Comparison of ENCODE assay signal across 17 cellular contexts in the genomic region with DNA sequence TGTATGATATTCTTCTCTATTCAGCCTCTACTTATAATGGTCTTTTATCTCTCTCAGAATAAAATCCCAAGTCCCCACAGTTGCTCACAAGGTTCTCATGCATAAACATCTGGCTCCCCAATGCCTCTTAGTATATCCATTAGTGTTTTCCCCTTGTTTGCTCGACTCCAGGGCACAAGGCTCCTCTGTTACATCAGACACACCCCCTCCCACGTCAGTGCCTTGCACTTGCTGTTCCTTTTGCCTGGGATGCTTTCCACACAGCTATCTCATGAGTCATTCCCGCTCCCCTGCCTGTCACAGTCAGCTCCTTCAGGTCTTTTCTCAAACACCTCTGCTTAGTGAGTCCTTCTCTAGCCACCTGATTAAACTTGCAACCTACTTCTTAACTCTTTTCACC.
DNase-seq lines count a peak whose midpoint lies in the region; ATAC-seq lines count a peak whose summit lies in the region.
"Had no signal": no experiment of that assay in that cellular context is flagged by ENCODE, and none has a peak within 500 bp of the region (broad histone marks: within the 10 kb centered on the region; RNA-seq: fewer than 3 reads in every experiment).

No MANE protein-coding gene starts in this region.

- H3K27ac Mint-ChIP-seq in CD4-positive, alpha-beta memory T cell: no peak overlapping the region
- H3K27ac Mint-ChIP-seq: activated B cell treated with CpG ODN at 0.5 μM for 24 hours; stimulated activated naive CD8-positive, alpha-beta T cell treated with anti-CD3 and anti-CD28 coated beads, Interleukin-15, Interleukin-2, amounts not matched to agents 100 ng/mL and 50 ng/mL, for 24 hours had no signal

- no peaks in the 10 kb centered on the region for H3K36me3 Mint-ChIP-seq in CD4-positive, alpha-beta memory T cell

- CTCF ChIA-PET in CD4-positive, alpha-beta memory T cell (lab: Charles Lee; ENCODE audit: partially characterized antibody): no interaction called here

- DNase-seq in LoVo (ENCODE audit: low spot score) (peak; percentile 1), iPS-NIHi7 (ENCODE audit: extremely low spot score) (peak; percentile 58), substantia nigra (lab: John Stamatoyannopoulos, UW) (peak in 47 of 49 donors; percentile 1 to 79 (median 50)), NCI-H510A treated with DMSO at 0.1 percent for 48 hours (lab: John Stamatoyannopoulos, UW) (no peak)
- no peak for DNase-seq in CD4-positive, alpha-beta memory T cell
- DNase-seq: activated B cell treated with CpG ODN at 0.5 μM for 24 hours; activated T-cell treated with anti-CD3 and anti-CD28 coated beads, Interleukin-2, amount 50 U/mL, for 48 hours; NCI-H1417; NCI-H69; stimulated activated CD4-positive, alpha-beta T cell treated with anti-CD3 and anti-CD28 coated beads, Interleukin-4, amount 100 ng/mL, for 1 hour had no signal

- H3K9me3 Mint-ChIP-seq in CD4-positive, alpha-beta memory T cell: peaks cover 0 to 5% (median 2%) of the 10 kb centered on the region in 8 donors
- H3K9me3 Mint-ChIP-seq: stimulated activated naive CD8-positive, alpha-beta T cell treated with anti-CD3 and anti-CD28 coated beads, Interleukin-15, Interleukin-2, amounts not matched to agents 100 ng/mL and 50 ng/mL, for 24 hours had no signal

- intact Hi-C loops in CD4-positive, alpha-beta memory T cell (cut with micrococcal nuclease): no loop called here

- H3K27me3 Mint-ChIP-seq in CD4-positive, alpha-beta memory T cell: no peaks in the 10 kb centered on the region
- H3K27me3 Mint-ChIP-seq: activated B cell treated with CpG ODN at 0.5 μM for 24 hours; stimulated activated naive CD8-positive, alpha-beta T cell treated with anti-CD3 and anti-CD28 coated beads, Interleukin-15, Interleukin-2, amounts not matched to agents 100 ng/mL and 50 ng/mL, for 24 hours had no signal

- H3K4me3 ChIP-seq in CD4-positive, alpha-beta memory T cell (ENCODE audit: low read length in 2 of 2): no peak overlapping the region
- H3K4me3 ChIP-seq: SJSA1 had no signal

- H3K27ac ChIP-seq in cingulate gyrus (ENCODE audit: low read depth, low read length) (peak overlapping the region; percentile 80), substantia nigra (ENCODE audit: low read depth, low read length, poor library complexity, severe bottlenecking) (peak overlapping the region; percentile 91)
- H3K27ac ChIP-seq in CD4-positive, alpha-beta memory T cell (ENCODE audit: low read depth, low read length): no peak overlapping the region
- H3K27ac ChIP-seq: epithelial cell of prostate, neutrophil, SJSA1 had no signal

- H3K36me3 ChIP-seq in CD4-positive, alpha-beta memory T cell (ENCODE audit: insufficient read depth, low read length): no peaks in the 10 kb centered on the region
- H3K36me3 ChIP-seq: neutrophil, SJSA1 had no signal

- no peak for ATAC-seq in HG03521 (IDR thresholded peaks at IDR 0.05; ENCODE audit: unreplicated experiment)

- no peaks in the 10 kb centered on the region for H3K27me3 ChIP-seq in CD4-positive, alpha-beta memory T cell (ENCODE audit: insufficient read depth, low read length)
- H3K27me3 ChIP-seq: neutrophil, SJSA1 had no signal

- no peak overlapping the region for H3K4me3 Mint-ChIP-seq in CD4-positive, alpha-beta memory T cell
- H3K4me3 Mint-ChIP-seq: activated B cell treated with CpG ODN at 0.5 μM for 24 hours; stimulated activated naive CD8-positive, alpha-beta T cell treated with anti-CD3 and anti-CD28 coated beads, Interleukin-15, Interleukin-2, amounts not matched to agents 100 ng/mL and 50 ng/mL, for 24 hours had no signal

- POLR2A ChIA-PET in CD4-positive, alpha-beta memory T cell (lab: Charles Lee; ENCODE audit: partially characterized antibody): no interaction called here

- H3K4me1 Mint-ChIP-seq in CD4-positive, alpha-beta memory T cell: no peaks in the 10 kb centered on the region
- H3K4me1 Mint-ChIP-seq: activated B cell treated with CpG ODN at 0.5 μM for 24 hours had no signal

- H3K4me1 ChIP-seq in CD4-positive, alpha-beta memory T cell (ENCODE audit: insufficient read depth, low read length): no peaks in the 10 kb centered on the region
- H3K4me1 ChIP-seq: Caco-2, SJSA1 had no signal

- H3K9me3 ChIP-seq in CD4-positive, alpha-beta memory T cell (ENCODE audit: control insufficient read depth in 1 of 2, low read length in 2 of 2): no peaks in the 10 kb centered on the region
- H3K9me3 ChIP-seq: Caco-2, neutrophil, SJSA1 had no signal

Comparison
In these comparisons a context has a peak if more than half of its experiments do, and no peak if none do; other contexts are left out.
1. DNase-seq: peak in LoVo (single experiment), iPS-NIHi7 (single experiment) and substantia nigra (47 of 49); none in NCI-H510A treated with DMSO at 0.1 percent for 48 hours (single experiment) and CD4-positive, alpha-beta memory T cell (0 of 5).